9 cellular contexts compared by ENCODE assay signal in the genomic region with DNA sequence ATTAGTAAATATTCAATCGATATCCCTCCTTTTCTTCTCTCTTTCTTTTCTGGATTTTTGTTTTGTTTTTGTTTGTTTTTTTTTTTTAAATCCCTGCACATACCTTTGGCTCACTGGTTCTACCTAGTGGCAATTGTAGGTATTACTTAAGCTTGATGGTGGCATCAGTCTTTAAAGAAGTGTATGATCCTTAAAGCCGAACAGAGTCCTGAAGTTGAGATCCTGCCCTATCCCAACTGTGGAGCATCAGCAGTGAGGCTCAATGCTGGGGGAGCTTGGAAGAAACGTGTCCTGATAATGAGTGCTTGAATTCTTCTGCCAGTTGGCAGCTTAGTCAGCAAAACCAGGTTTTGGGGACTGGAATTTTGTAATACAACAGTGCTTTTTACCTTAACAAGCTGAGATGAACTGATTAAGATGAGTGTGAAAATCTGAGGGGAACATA.
A peak's percentile ranks its signal among the peaks of the same experiment; 100 is the strongest.
DNase-seq lines count a peak whose midpoint lies in the region; TF ChIP-seq lines count a peak whose summit lies in the region.
"Had no signal": no experiment of that assay in that cellular context is flagged by ENCODE, and none has a peak within 500 bp of the region (broad histone marks: within the 10 kb centered on the region; RNA-seq: fewer than 3 reads in every experiment).

No MANE protein-coding gene starts in this region.

- H3K9ac ChIP-seq in neural progenitor cell = no peak overlapping the region
- H3K9ac ChIP-seq: BLaER1 treated with 17β-estradiol and CSF1 and Interleukin-3, amounts not matched to agents 10 nM and 100 nM had no signal

- peaks cover 20% of the 10 kb centered on the region for H3K4me1 ChIP-seq in neural progenitor cell

- no peaks in the 10 kb centered on the region for H3K79me2 ChIP-seq in neural progenitor cell (ENCODE audit: low read depth)

- H3K4me2 ChIP-seq in neural progenitor cell = no peak overlapping the region
- H3K4me2 ChIP-seq: BLaER1 treated with 17β-estradiol and CSF1 and Interleukin-3, amounts not matched to agents 10 nM and 100 nM had no signal

- peak overlapping the region; percentile 91 for H2AFZ ChIP-seq in neural progenitor cell (replicated peaks)

- H3K27me3 ChIP-seq in neural progenitor cell = no peaks in the 10 kb centered on the region
- H3K27me3 ChIP-seq: BLaER1 treated with 17β-estradiol and CSF1 and Interleukin-3, amounts not matched to agents 10 nM and 100 nM had no signal

- no peaks in the 10 kb centered on the region for H3K36me3 ChIP-seq in neural progenitor cell
- H3K36me3 ChIP-seq: BLaER1 treated with 17β-estradiol and CSF1 and Interleukin-3, amounts not matched to agents 10 nM and 100 nM had no signal

- no peaks in the 10 kb centered on the region for H4K20me1 ChIP-seq in neural progenitor cell (ENCODE audit: low read depth)
- H4K20me1 ChIP-seq: BLaER1 treated with 17β-estradiol and CSF1 and Interleukin-3, amounts not matched to agents 10 nM and 100 nM had no signal

- H3K9me3 ChIP-seq in neural progenitor cell (ENCODE audit: low read depth) = no peaks in the 10 kb centered on the region
- H3K9me3 ChIP-seq: BLaER1 treated with 17β-estradiol and CSF1 and Interleukin-3, amounts not matched to agents 10 nM and 100 nM had no signal

- no peak overlapping the region for H3K4me3 Mint-ChIP-seq in neural progenitor cell

- TF ChIP-seq CTCF in neural progenitor cell (IDR thresholded peaks at IDR 0.05) (peak; percentile 83), lower leg skin (IDR thresholded peaks at IDR 0.05) (peak in 1 of 3 donors; percentile 57)

- H3K4me1 Mint-ChIP-seq in neural progenitor cell = peaks cover 19% of the 10 kb centered on the region

- H3F3A ChIP-seq in neural progenitor cell (ENCODE audit: low read depth) = peaks cover 9% of the 10 kb centered on the region

- peaks cover 3% of the 10 kb centered on the region for H3K36me3 Mint-ChIP-seq in neural progenitor cell

- TF ChIP-seq POLR2A in erythroblast (IDR thresholded peaks at IDR 0.05; ENCODE audit: low read length) (no peak), lower leg skin (IDR thresholded peaks at IDR 0.05) (no peak)

- peak; percentile 4 for DNase-seq in NCI-H1092 treated with DMSO at 0.1 percent for 48 hours (lab: John Stamatoyannopoulos, UW)
- DNase-seq in NCI-H1092 (lab: John Stamatoyannopoulos, UW) = no peak
- peak; percentile 39 for DNase-seq in HCEC 1CT
- peak; percentile 46 for DNase-seq in RPMI7951 (ENCODE audit: low read depth)
- DNase-seq in erythroblast (lab: John Stamatoyannopoulos, UW) = peak; percentile 36 to 66
- peak; percentile 64 for DNase-seq in neural progenitor cell (ENCODE audit: low spot score)
- no peak for DNase-seq in stimulated activated CD8-positive, alpha-beta memory T cell treated with anti-CD3 and anti-CD28 coated beads, Interleukin-4, amount 100 ng/mL, for 48 hours
- DNase-seq in lower leg skin (ENCODE audit: low spot score in 2 of 2) = no peak

- 6 to 16% methylated on average over 3 of the region's 3 CpGs for WGBS in lower leg skin, 2 donors

- intact Hi-C loops in lower leg skin (cut with DNase I; ENCODE audit: low total_unique reads) = no loop called here

- H3K9me3 Mint-ChIP-seq in neural progenitor cell = peaks cover 3% of the 10 kb centered on the region

- H3K4me3 ChIP-seq in neural progenitor cell (no peak overlapping the region), lower leg skin (ENCODE audit: low read depth, poor library complexity, severe bottlenecking) (no peak overlapping the region)
- H3K4me3 ChIP-seq: BLaER1 treated with 17β-estradiol and CSF1 and Interleukin-3, amounts not matched to agents 10 nM and 100 nM had no signal

- no peak overlapping the region for H3K27ac ChIP-seq in neural progenitor cell
- H3K27ac ChIP-seq: BLaER1 treated with 17β-estradiol and CSF1 and Interleukin-3, amounts not matched to agents 10 nM and 100 nM had no signal

- peaks cover 2% of the 10 kb centered on the region for H3K27me3 Mint-ChIP-seq in neural progenitor cell (ENCODE audit: insufficient read depth, low read depth)

- H3K27ac Mint-ChIP-seq in neural progenitor cell = peak overlapping the region; percentile 2

Comparison
In these comparisons a context has a peak if more than half of its experiments do, and no peak if none do; other contexts are left out.
1. DNase-seq: peak in NCI-H1092 treated with DMSO at 0.1 percent for 48 hours (single experiment), HCEC 1CT (single experiment), RPMI7951 (single experiment), erythroblast (2 of 2) and neural progenitor cell (single experiment); none in NCI-H1092 (single experiment), stimulated activated CD8-positive, alpha-beta memory T cell treated with anti-CD3 and anti-CD28 coated beads, Interleukin-4, amount 100 ng/mL, for 48 hours (single experiment) and lower leg skin (0 of 2).